ENCODE assay signal across 19 cellular contexts in genomic region chr1:108881369-108881768, GRCh38. TPM values are rescaled to one million over a fixed set of nuclear protein-coding genes. Genes with fewer than 3 reads are reported as not detected.
DNase-seq lines count a peak whose midpoint lies in the region; ATAC-seq and TF ChIP-seq lines count a peak whose summit lies in the region.
"Had no signal": no experiment of that assay in that cellular context is flagged by ENCODE, and none has a peak within 500 bp of the region (broad histone marks: within the 10 kb centered on the region; RNA-seq: fewer than 3 reads in every experiment).

No MANE protein-coding gene starts in this region.

- CTCF ChIA-PET in T-cell (lab: Charles Lee): no interaction called here

- POLR2A ChIA-PET in T-cell (lab: Charles Lee): interaction anchor here in 1 of 2 donors (0.7 kb wide), 1 partner anchor 117 kb away, joined by 3 read pairs; no protein-coding TSS in a partner anchor

- TF ChIP-seq CTCF in HFFc6 (IDR thresholded peaks at IDR 0.05): no peak
- TF ChIP-seq CTCF in foreskin keratinocyte (conservative IDR thresholded peaks at IDR 0.05): no peak

- no peak overlapping the region for H3K4me3 ChIP-seq in adipocyte (ENCODE audit: low read length)
- H3K4me3 ChIP-seq: coronary artery, HAP-1 had no signal

- H3K27ac ChIP-seq in foreskin keratinocyte: no peak overlapping the region
- H3K27ac ChIP-seq: coronary artery, VCaP had no signal

- peaks cover 46% of the 10 kb centered on the region for H3K4me1 Mint-ChIP-seq in HFFc6 (ENCODE audit: low read depth)
- H3K4me1 Mint-ChIP-seq in T-cell: peaks cover 8 to 15% (median 9%) of the 10 kb centered on the region in 3 donors
- H3K4me1 Mint-ChIP-seq in activated T-cell treated with anti-CD3 and anti-CD28 coated beads, Interleukin-2, amount 50 U/mL, for 72 hours (ENCODE audit: low read depth): peaks cover 19% of the 10 kb centered on the region

- ATAC-seq in foreskin keratinocyte: no peak
- no peak for ATAC-seq in GM19452 (IDR thresholded peaks at IDR 0.05; ENCODE audit: unreplicated experiment)
- ATAC-seq in T-cell (replicated peaks in 1 of 4): no peak
- ATAC-seq in activated T-cell treated with anti-CD3 and anti-CD28 coated beads, Interleukin-2, amount 50 U/mL, for 72 hours (replicated peaks in 1 of 2): no peak
- ATAC-seq: left cardiac atrium; natural killer cell; right cardiac atrium; stimulated activated memory B cell treated with anti-CD40 and anti-IgM and Interleukin-4, amounts not matched to agents 10 μg/mL and 1 μg/mL and 100 μg/mL, for 72 hours had no signal

- no peak overlapping the region for H3K4me3 Mint-ChIP-seq in HFFc6
- no peak overlapping the region for H3K4me3 Mint-ChIP-seq in T-cell
- no peak overlapping the region for H3K4me3 Mint-ChIP-seq in activated T-cell treated with anti-CD3 and anti-CD28 coated beads, Interleukin-2, amount 50 U/mL, for 72 hours
- H3K4me3 Mint-ChIP-seq: activated naive CD4-positive, alpha-beta T cell treated with anti-CD3 and anti-CD28 coated beads, Interleukin-2, amount 50 U/mL, for 24 hours; natural killer cell; stimulated activated memory B cell treated with anti-CD40 and anti-IgM and Interleukin-4, amounts not matched to agents 10 μg/mL and 1 μg/mL and 100 μg/mL, for 72 hours had no signal

- H3K27me3 Mint-ChIP-seq in HFFc6 (ENCODE audit: insufficient read depth) (no peaks in the 10 kb centered on the region), T-cell (peaks cover 0 to 2% of the 10 kb centered on the region in 2 donors)
- no peaks in the 10 kb centered on the region for H3K27me3 Mint-ChIP-seq in activated T-cell treated with anti-CD3 and anti-CD28 coated beads, Interleukin-2, amount 50 U/mL, for 72 hours (ENCODE audit: low read depth)
- H3K27me3 Mint-ChIP-seq: activated naive CD4-positive, alpha-beta T cell treated with anti-CD3 and anti-CD28 coated beads, Interleukin-2, amount 50 U/mL, for 24 hours; stimulated activated memory B cell treated with anti-CD40 and anti-IgM and Interleukin-4, amounts not matched to agents 10 μg/mL and 1 μg/mL and 100 μg/mL, for 72 hours had no signal

- H3K9me3 ChIP-seq in adipocyte (ENCODE audit: control insufficient read depth, low read length): no peaks in the 10 kb centered on the region
- H3K9me3 ChIP-seq: HAP-1 had no signal

- H3K36me3 ChIP-seq in adipocyte (ENCODE audit: control insufficient read depth, insufficient read depth, low read length, severe bottlenecking): no peaks in the 10 kb centered on the region
- H3K36me3 ChIP-seq: HAP-1 had no signal

- peak overlapping the region; percentile 20 for H3K27ac Mint-ChIP-seq in HFFc6
- H3K27ac Mint-ChIP-seq in T-cell: no peak overlapping the region
- H3K27ac Mint-ChIP-seq in activated T-cell treated with anti-CD3 and anti-CD28 coated beads, Interleukin-2, amount 50 U/mL, for 72 hours: no peak overlapping the region
- H3K27ac Mint-ChIP-seq: activated naive CD4-positive, alpha-beta T cell treated with anti-CD3 and anti-CD28 coated beads, Interleukin-2, amount 50 U/mL, for 24 hours; natural killer cell; stimulated activated memory B cell treated with anti-CD40 and anti-IgM and Interleukin-4, amounts not matched to agents 10 μg/mL and 1 μg/mL and 100 μg/mL, for 72 hours had no signal

- peak; percentile 41 for DNase-seq in AG20443 (ENCODE audit: low spot score)
- DNase-seq in HFFc6: peak; percentile 27
- DNase-seq in adipocyte (ENCODE audit: low read depth): peak; percentile 65
- peak; percentile 62 to 74 for DNase-seq in foreskin keratinocyte
- DNase-seq in T-cell: no peak
- no peak for DNase-seq in activated T-cell treated with anti-CD3 and anti-CD28 coated beads, Interleukin-2, amount 50 U/mL, for 72 hours
- DNase-seq in NCI-H2029 treated with DMSO at 0.1 percent for 48 hours (lab: John Stamatoyannopoulos, UW): no peak
- DNase-seq: C1 segment of cervical spinal cord; left cardiac atrium; natural killer cell; NCI-H146; right cardiac atrium; stimulated activated CD4-positive, alpha-beta T cell treated with anti-CD3 and anti-CD28 coated beads, Interleukin-4, amount 100 ng/mL, for 1 hour had no signal

- H3K9ac ChIP-seq in adipocyte (ENCODE audit: low read length): no peak overlapping the region

- H3K36me3 Mint-ChIP-seq in HFFc6 (ENCODE audit: low read depth): no peaks in the 10 kb centered on the region
- no peaks in the 10 kb centered on the region for H3K36me3 Mint-ChIP-seq in T-cell
- peaks cover 0 to 1% of the 10 kb centered on the region in 2 donors for H3K36me3 Mint-ChIP-seq in activated T-cell treated with anti-CD3 and anti-CD28 coated beads, Interleukin-2, amount 50 U/mL, for 72 hours (ENCODE audit: insufficient read depth in 2 of 2)
- H3K36me3 Mint-ChIP-seq: activated naive CD4-positive, alpha-beta T cell treated with anti-CD3 and anti-CD28 coated beads, Interleukin-2, amount 50 U/mL, for 24 hours; natural killer cell; stimulated activated memory B cell treated with anti-CD40 and anti-IgM and Interleukin-4, amounts not matched to agents 10 μg/mL and 1 μg/mL and 100 μg/mL, for 72 hours had no signal

- peaks cover 16% of the 10 kb centered on the region for H3K4me1 ChIP-seq in adipocyte (ENCODE audit: control insufficient read depth, insufficient read depth, low read length)
- peaks cover 28% of the 10 kb centered on the region for H3K4me1 ChIP-seq in foreskin keratinocyte

- no peaks in the 10 kb centered on the region for H3K9me3 Mint-ChIP-seq in HFFc6
- H3K9me3 Mint-ChIP-seq in T-cell: no peaks in the 10 kb centered on the region
- H3K9me3 Mint-ChIP-seq in activated T-cell treated with anti-CD3 and anti-CD28 coated beads, Interleukin-2, amount 50 U/mL, for 72 hours: no peaks in the 10 kb centered on the region
- H3K9me3 Mint-ChIP-seq: activated naive CD4-positive, alpha-beta T cell treated with anti-CD3 and anti-CD28 coated beads, Interleukin-2, amount 50 U/mL, for 24 hours; natural killer cell; stimulated activated memory B cell treated with anti-CD40 and anti-IgM and Interleukin-4, amounts not matched to agents 10 μg/mL and 1 μg/mL and 100 μg/mL, for 72 hours had no signal

- H3K27me3 ChIP-seq in adipocyte (replicated peaks; ENCODE audit: control insufficient read depth, insufficient read depth, low read length) (no peaks in the 10 kb centered on the region), foreskin keratinocyte (no peaks in the 10 kb centered on the region)

RNA-seq across cellular contexts. Expression of gene GPSM2, which starts 4.6 kb away (rescaled TPM):
- total RNA-seq in HFFc6 (2021; fragmentation: NEBNext Ultra II Directional; extraction: Animal tissue kit (Norgen Biotek cat#: 25700)): 10 to 100 TPM; 10.3 to 21.8 (median 19.0) TPM
- total RNA-seq in foreskin keratinocyte: 104 and 142 TPM in 2 replicates
- polyA plus RNA-seq in foreskin keratinocyte: 39.4 and 60.7 TPM in 2 replicates
- 1 to 10 TPM; 1.6 to 2.4 (median 2.0) TPM for total RNA-seq in T-cell
- total RNA-seq in activated T-cell treated with anti-CD3 and anti-CD28 coated beads, Interleukin-2, amount 50 U/mL, for 72 hours: 10 to 100 TPM; 15.1 to 16.7 TPM

RNA-seq across cellular contexts. Expression of gene AKNAD1, which starts 24.5 kb away (rescaled TPM):
- total RNA-seq in HFFc6 (2021; fragmentation: NEBNext Ultra II Directional; extraction: Animal tissue kit (Norgen Biotek cat#: 25700)): under 1 TPM in 2 of 6 experiments, not detected in 4; 0.39 to 0.57 TPM
- total RNA-seq in foreskin keratinocyte (0.65 and 1.6 TPM in 2 replicates), T-cell (not detected)
- 0.85 and 1.1 TPM in 2 replicates for polyA plus RNA-seq in foreskin keratinocyte
- not detected for total RNA-seq in activated T-cell treated with anti-CD3 and anti-CD28 coated beads, Interleukin-2, amount 50 U/mL, for 72 hours
- total RNA-seq: left cardiac atrium, natural killer cell, right cardiac atrium had no signal
- polyA plus RNA-seq: right cardiac atrium had no signal

Comparison
In these comparisons a context has a peak if more than half of its experiments do, and no peak if none do; other contexts are left out.
1. DNase-seq: peak in AG20443 (single experiment), HFFc6 (single experiment), adipocyte (single experiment) and foreskin keratinocyte (2 of 2); none in T-cell (0 of 34), activated T-cell treated with anti-CD3 and anti-CD28 coated beads, Interleukin-2, amount 50 U/mL, for 72 hours (0 of 2) and NCI-H2029 treated with DMSO at 0.1 percent for 48 hours (single experiment).